In genomic region chr15:64636541-64636940, GRCh38 we compare ENCODE assay signal across 16 cellular contexts.
A peak's percentile ranks its signal among the peaks of the same experiment; 100 is the strongest.
DNase-seq lines count a peak whose midpoint lies in the region; ATAC-seq and TF ChIP-seq lines count a peak whose summit lies in the region.
"Had no signal": no experiment of that assay in that cellular context is flagged by ENCODE, and none has a peak within 500 bp of the region (broad histone marks: within the 10 kb centered on the region; RNA-seq: fewer than 3 reads in every experiment).

No MANE protein-coding gene starts in this region.

- H3K36me3 Mint-ChIP-seq in activated naive CD8-positive, alpha-beta T cell = peaks cover 23% of the 10 kb centered on the region
- H3K36me3 Mint-ChIP-seq in activated naive CD8-positive, alpha-beta T cell treated with anti-CD3 and anti-CD28 coated beads for 36 hours = peaks cover 47% of the 10 kb centered on the region
- peaks cover 46% of the 10 kb centered on the region for H3K36me3 Mint-ChIP-seq in activated T-helper 2 cell treated with anti-CD3 and anti-CD28 coated beads, Interferon-gamma antibody, Interleukin-2, Interleukin-4, amounts not matched to agents 10 μg/mL and 5 μg/mL and 100 μg/mL, durations not matched to agents 14 hours and 24 hours and 36 hours (ENCODE audit: low read depth)
- H3K36me3 Mint-ChIP-seq in glutamatergic neuron (ENCODE audit: unreplicated experiment) = peaks cover 4% of the 10 kb centered on the region

- no peak for TF ChIP-seq EP300 in sigmoid colon (IDR thresholded peaks at IDR 0.05)

- peak overlapping the region; percentile 80 for H3K27ac Mint-ChIP-seq in activated naive CD8-positive, alpha-beta T cell
- no peak overlapping the region for H3K27ac Mint-ChIP-seq in activated naive CD8-positive, alpha-beta T cell treated with anti-CD3 and anti-CD28 coated beads for 36 hours
- H3K27ac Mint-ChIP-seq in activated T-helper 2 cell treated with anti-CD3 and anti-CD28 coated beads, Interferon-gamma antibody, Interleukin-2, Interleukin-4, amounts not matched to agents 10 μg/mL and 5 μg/mL and 100 μg/mL, durations not matched to agents 14 hours and 24 hours and 36 hours = peak overlapping the region; percentile 2
- peak overlapping the region; percentile 2 for H3K27ac Mint-ChIP-seq in glutamatergic neuron (ENCODE audit: unreplicated experiment)

- DNase-seq in activated naive CD8-positive, alpha-beta T cell treated with anti-CD3 and anti-CD28 coated beads for 36 hours = no peak
- DNase-seq in activated T-helper 2 cell treated with anti-CD3 and anti-CD28 coated beads, Interferon-gamma antibody, Interleukin-2, Interleukin-4, amounts not matched to agents 10 μg/mL and 5 μg/mL and 100 μg/mL, durations not matched to agents 14 hours and 24 hours and 36 hours (ENCODE audit: low spot score) = no peak
- DNase-seq in glutamatergic neuron (no peak), sigmoid colon (no peak), DMS 273 (lab: John Stamatoyannopoulos, UW; ENCODE audit: unreplicated experiment) (no peak), activated T-cell treated with anti-CD3 and anti-CD28 coated beads for 4 hours (no peak)
- DNase-seq: activated CD4-positive, alpha-beta T cell treated with anti-CD3 and anti-CD28 coated beads, Interleukin-2, amount 50 U/mL, for 4 hours; hippocampal formation; Kasumi-1; NCI-H187 treated with DMSO at 0.1 percent for 48 hours; pancreas; testis had no signal

- no peaks in the 10 kb centered on the region for H3K9me3 ChIP-seq in sigmoid colon
- H3K9me3 ChIP-seq: breast epithelium, pancreas, testis had no signal

- no peaks in the 10 kb centered on the region for H3K27me3 Mint-ChIP-seq in activated naive CD8-positive, alpha-beta T cell
- no peaks in the 10 kb centered on the region for H3K27me3 Mint-ChIP-seq in activated naive CD8-positive, alpha-beta T cell treated with anti-CD3 and anti-CD28 coated beads for 36 hours
- H3K27me3 Mint-ChIP-seq in activated T-helper 2 cell treated with anti-CD3 and anti-CD28 coated beads, Interferon-gamma antibody, Interleukin-2, Interleukin-4, amounts not matched to agents 10 μg/mL and 5 μg/mL and 100 μg/mL, durations not matched to agents 14 hours and 24 hours and 36 hours (ENCODE audit: low read depth) = no peaks in the 10 kb centered on the region
- no peaks in the 10 kb centered on the region for H3K27me3 Mint-ChIP-seq in glutamatergic neuron (ENCODE audit: unreplicated experiment)

- no peak overlapping the region for H3K4me3 ChIP-seq in sigmoid colon
- H3K4me3 ChIP-seq: breast epithelium, lung, pancreas, testis had no signal

- intact Hi-C loops in activated T-helper 2 cell treated with anti-CD3 and anti-CD28 coated beads, Interferon-gamma antibody, Interleukin-2, Interleukin-4, amounts not matched to agents 10 μg/mL and 5 μg/mL and 100 μg/mL, durations not matched to agents 14 hours and 24 hours and 36 hours (cut with micrococcal nuclease) = no loop called here
- intact Hi-C loops in sigmoid colon (cut with DNase I) = no loop called here

- WGBS in sigmoid colon, 2 donors = 96% methylated on average over 2 of the region's 2 CpGs

- peaks cover 70% of the 10 kb centered on the region for H3K4me1 Mint-ChIP-seq in activated naive CD8-positive, alpha-beta T cell (ENCODE audit: low read depth)
- peaks cover 60% of the 10 kb centered on the region for H3K4me1 Mint-ChIP-seq in activated naive CD8-positive, alpha-beta T cell treated with anti-CD3 and anti-CD28 coated beads for 36 hours
- H3K4me1 Mint-ChIP-seq in activated T-helper 2 cell treated with anti-CD3 and anti-CD28 coated beads, Interferon-gamma antibody, Interleukin-2, Interleukin-4, amounts not matched to agents 10 μg/mL and 5 μg/mL and 100 μg/mL, durations not matched to agents 14 hours and 24 hours and 36 hours (ENCODE audit: low read depth) = peaks cover 61% of the 10 kb centered on the region
- peaks cover 26% of the 10 kb centered on the region for H3K4me1 Mint-ChIP-seq in glutamatergic neuron (ENCODE audit: low read depth, unreplicated experiment)

- TF ChIP-seq CTCF in glutamatergic neuron (IDR thresholded peaks at IDR 0.05; ENCODE audit: partially characterized antibody, unreplicated experiment) (no peak), sigmoid colon (IDR thresholded peaks at IDR 0.05) (no peak)

- peak overlapping the region in 3 of 4 donors; percentile 8 to 67 (median 57) for H3K27ac ChIP-seq in sigmoid colon

- H3K36me3 ChIP-seq in sigmoid colon = no peaks in the 10 kb centered on the region
- H3K36me3 ChIP-seq: breast epithelium, pancreas had no signal

- ATAC-seq in GM18907 (IDR thresholded peaks at IDR 0.05; ENCODE audit: unreplicated experiment) = no peak

- peaks cover 0 to 51% (median 40%) of the 10 kb centered on the region in 4 donors for H3K4me1 ChIP-seq in sigmoid colon

- H3K9me3 Mint-ChIP-seq in activated naive CD8-positive, alpha-beta T cell (ENCODE audit: low read depth) = peaks cover 12% of the 10 kb centered on the region
- H3K9me3 Mint-ChIP-seq in activated naive CD8-positive, alpha-beta T cell treated with anti-CD3 and anti-CD28 coated beads for 36 hours = peaks cover 8% of the 10 kb centered on the region
- H3K9me3 Mint-ChIP-seq in activated T-helper 2 cell treated with anti-CD3 and anti-CD28 coated beads, Interferon-gamma antibody, Interleukin-2, Interleukin-4, amounts not matched to agents 10 μg/mL and 5 μg/mL and 100 μg/mL, durations not matched to agents 14 hours and 24 hours and 36 hours = peaks cover 12% of the 10 kb centered on the region
- peaks cover 6% of the 10 kb centered on the region for H3K9me3 Mint-ChIP-seq in glutamatergic neuron (ENCODE audit: unreplicated experiment)

- no peak for TF ChIP-seq POLR2A in sigmoid colon (IDR thresholded peaks at IDR 0.05)

- no peaks in the 10 kb centered on the region for H3K27me3 ChIP-seq in sigmoid colon
- H3K27me3 ChIP-seq: breast epithelium, pancreas, testis had no signal

- no peak overlapping the region for H3K4me3 Mint-ChIP-seq in activated naive CD8-positive, alpha-beta T cell
- H3K4me3 Mint-ChIP-seq in activated naive CD8-positive, alpha-beta T cell treated with anti-CD3 and anti-CD28 coated beads for 36 hours = no peak overlapping the region
- no peak overlapping the region for H3K4me3 Mint-ChIP-seq in activated T-helper 2 cell treated with anti-CD3 and anti-CD28 coated beads, Interferon-gamma antibody, Interleukin-2, Interleukin-4, amounts not matched to agents 10 μg/mL and 5 μg/mL and 100 μg/mL, durations not matched to agents 14 hours and 24 hours and 36 hours (ENCODE audit: low read depth)
- no peak overlapping the region for H3K4me3 Mint-ChIP-seq in glutamatergic neuron (ENCODE audit: unreplicated experiment)
